Comparison of ENCODE assay signal across 14 cellular contexts in the genomic region with DNA sequence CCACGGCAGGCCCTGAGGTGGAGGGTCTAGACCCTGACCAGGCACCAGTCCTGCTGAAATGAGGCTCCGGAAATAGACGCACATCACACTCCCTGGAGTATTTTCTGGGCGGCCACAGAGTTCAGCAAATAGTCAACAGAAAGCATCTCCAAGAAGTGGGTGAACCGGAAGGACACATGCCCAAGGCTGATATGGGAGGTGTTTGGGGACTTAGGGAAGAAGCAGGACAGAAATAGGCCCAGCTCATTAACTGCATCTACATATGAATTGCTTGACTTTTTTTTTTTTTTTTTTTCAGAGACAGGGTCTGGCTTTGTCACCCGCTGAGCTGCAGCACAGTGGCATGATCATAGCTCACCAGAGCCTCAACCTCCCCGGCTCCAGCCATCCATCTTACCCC. TPM values are rescaled to one million over a fixed set of nuclear protein-coding genes. Genes with fewer than 3 reads are reported as not detected.
DNase-seq lines count a peak whose midpoint lies in the region; ATAC-seq and TF ChIP-seq lines count a peak whose summit lies in the region.
"Had no signal": no experiment of that assay in that cellular context is flagged by ENCODE, and none has a peak within 500 bp of the region (broad histone marks: within the 10 kb centered on the region; RNA-seq: fewer than 3 reads in every experiment).

No MANE protein-coding gene starts in this region.

- H4K8ac ChIP-seq in neuronal stem cell (ENCODE audit: low read depth, low read length): no peak overlapping the region

- peaks cover 26% of the 10 kb centered on the region for H3K4me1 Mint-ChIP-seq in CD14-positive monocyte
- peaks cover 61% of the 10 kb centered on the region for H3K4me1 Mint-ChIP-seq in dendritic cell treated with granulocyte-macrophage colony-stimulating factor and Interleukin-4, amounts not matched to agents 40 ng/mL and 50 ng/mL, for 4 days (ENCODE audit: low read depth)
- no peaks in the 10 kb centered on the region for H3K4me1 Mint-ChIP-seq in CD4-positive, alpha-beta T cell (ENCODE audit: low read depth)

- H2BK15ac ChIP-seq in neuronal stem cell (ENCODE audit: low read length): no peak overlapping the region

- ATAC-seq in CD4-positive, alpha-beta T cell (ENCODE audit: poor library complexity): no peak
- no peak for ATAC-seq in stimulated activated naive CD8-positive, alpha-beta T cell treated with anti-CD3 and anti-CD28 coated beads, Interleukin-15, Interleukin-2, amounts not matched to agents 100 U/mL and 50 U/mL, for 24 hours
- ATAC-seq in HG03520 (IDR thresholded peaks at IDR 0.05; ENCODE audit: unreplicated experiment): no peak

- H3K36me3 Mint-ChIP-seq in CD14-positive monocyte: no peaks in the 10 kb centered on the region
- H3K36me3 Mint-ChIP-seq in dendritic cell treated with granulocyte-macrophage colony-stimulating factor and Interleukin-4, amounts not matched to agents 40 ng/mL and 50 ng/mL, for 4 days (ENCODE audit: low read depth): peaks cover 18% of the 10 kb centered on the region
- H3K36me3 Mint-ChIP-seq in CD4-positive, alpha-beta T cell (ENCODE audit: low read depth): no peaks in the 10 kb centered on the region

- H3K27ac Mint-ChIP-seq in CD14-positive monocyte: peak overlapping the region in 5 of 7 donors; percentile 60 to 99 (median 97)
- H3K27ac Mint-ChIP-seq in dendritic cell treated with granulocyte-macrophage colony-stimulating factor and Interleukin-4, amounts not matched to agents 40 ng/mL and 50 ng/mL, for 4 days: peak overlapping the region; percentile 97
- no peak overlapping the region for H3K27ac Mint-ChIP-seq in CD4-positive, alpha-beta T cell
- H3K27ac Mint-ChIP-seq: B cell had no signal

- CTCF ChIA-PET in CD4-positive, alpha-beta T cell (lab: Charles Lee): no interaction called here

- H3K4me3 Mint-ChIP-seq in CD14-positive monocyte: no peak overlapping the region
- H3K4me3 Mint-ChIP-seq in dendritic cell treated with granulocyte-macrophage colony-stimulating factor and Interleukin-4, amounts not matched to agents 40 ng/mL and 50 ng/mL, for 4 days: no peak overlapping the region
- H3K4me3 Mint-ChIP-seq in CD4-positive, alpha-beta T cell: no peak overlapping the region

- H3K4me3 ChIP-seq in HUES48 (ENCODE audit: low read depth, low read length) (no peak overlapping the region), neuronal stem cell (ENCODE audit: low read length in 2 of 2) (no peak overlapping the region)
- H3K4me3 ChIP-seq: SJCRH30 had no signal

- no CpG with 5 or more reads among the region's 7 CpGs for WGBS in neuronal stem cell (ENCODE audit: extremely low coverage in 2 of 2, insufficient read length in 2 of 2, insufficient replicate concordance in 1 of 2), 2 donors

- no peak overlapping the region for H3K9ac ChIP-seq in HUES48 (ENCODE audit: low read depth, low read length)
- H3K9ac ChIP-seq in neuronal stem cell (ENCODE audit: low read depth, low read length, poor library complexity): no peak overlapping the region

- no peak overlapping the region for H2AK5ac ChIP-seq in neuronal stem cell (ENCODE audit: low read depth, low read length)

- H3K4me1 ChIP-seq in HUES48 (ENCODE audit: control insufficient read depth, insufficient read depth, low read length): peaks cover 24% of the 10 kb centered on the region
- peaks cover 0 to 15% of the 10 kb centered on the region in 2 donors for H3K4me1 ChIP-seq in neuronal stem cell (ENCODE audit: control insufficient read depth in 2 of 2, insufficient read depth in 1 of 2, low read depth in 1 of 2, low read length in 2 of 2)

- H2AFZ ChIP-seq in neuronal stem cell (ENCODE audit: low read length): no peak overlapping the region

- H3K27me3 ChIP-seq in HUES48 (ENCODE audit: control insufficient read depth, insufficient read depth, low read length) (no peaks in the 10 kb centered on the region), neuronal stem cell (ENCODE audit: control insufficient read depth in 3 of 3, insufficient read depth in 3 of 3, low read depth in 1 of 3, low read length in 3 of 3) (no peaks in the 10 kb centered on the region)
- H3K27me3 ChIP-seq in CD4-positive, alpha-beta T cell (ENCODE audit: control insufficient read depth, insufficient read depth, low read length): no peaks in the 10 kb centered on the region

- no peak overlapping the region for H2BK5ac ChIP-seq in neuronal stem cell (ENCODE audit: low read length)

- peaks cover 0 to 2% (median 0%) of the 10 kb centered on the region in 7 donors for H3K9me3 Mint-ChIP-seq in CD14-positive monocyte
- no peaks in the 10 kb centered on the region for H3K9me3 Mint-ChIP-seq in dendritic cell treated with granulocyte-macrophage colony-stimulating factor and Interleukin-4, amounts not matched to agents 40 ng/mL and 50 ng/mL, for 4 days
- H3K9me3 Mint-ChIP-seq in CD4-positive, alpha-beta T cell: no peaks in the 10 kb centered on the region

- H3K14ac ChIP-seq in neuronal stem cell (ENCODE audit: low read length): no peak overlapping the region

- DNase-seq in CD14-positive monocyte (ENCODE audit: low spot score) (no peak), neuronal stem cell (ENCODE audit: low spot score) (no peak), NCI-H2196 (lab: John Stamatoyannopoulos, UW; ENCODE audit: unreplicated experiment) (no peak)
- no peak for DNase-seq in CD4-positive, alpha-beta T cell
- DNase-seq in stimulated activated naive CD8-positive, alpha-beta T cell treated with anti-CD3 and anti-CD28 coated beads, Interleukin-15, Interleukin-2, amounts not matched to agents 100 U/mL and 50 U/mL, for 24 hours: no peak
- DNase-seq: activated CD4-positive, alpha-beta T cell treated with anti-CD3 and anti-CD28 coated beads, Interleukin-2, amount 50 U/mL, for 48 hours; NCI-H1092; SJCRH30; stimulated activated CD4-positive, alpha-beta T cell treated with anti-CD3 and anti-CD28 coated beads, Interleukin-4, amount 100 ng/mL, for 24 hours; T1000 had no signal

- TF ChIP-seq CTCF in CD14-positive monocyte (IDR thresholded peaks at IDR 0.05): no peak
- TF ChIP-seq CTCF in CD4-positive, alpha-beta T cell (IDR thresholded peaks at IDR 0.05): no peak

- H4K91ac ChIP-seq in neuronal stem cell (ENCODE audit: low read depth, low read length, poor library complexity): no peak overlapping the region

- H3K27ac ChIP-seq in HUES48 (ENCODE audit: low read depth, low read length): peak overlapping the region; percentile 79
- no peak overlapping the region for H3K27ac ChIP-seq in neuronal stem cell (replicated peaks; ENCODE audit: low read length)
- H3K27ac ChIP-seq in CD4-positive, alpha-beta T cell (ENCODE audit: low read depth, low read length): no peak overlapping the region
- H3K27ac ChIP-seq: SJCRH30 had no signal

- peak overlapping the region; percentile 21 for H3K18ac ChIP-seq in neuronal stem cell (ENCODE audit: low read length)

- peaks cover 0 to 11% (median 5%) of the 10 kb centered on the region in 3 donors for H3K27me3 Mint-ChIP-seq in CD14-positive monocyte (ENCODE audit: low read depth in 3 of 3)
- H3K27me3 Mint-ChIP-seq in dendritic cell treated with granulocyte-macrophage colony-stimulating factor and Interleukin-4, amounts not matched to agents 40 ng/mL and 50 ng/mL, for 4 days: peaks cover 10% of the 10 kb centered on the region
- no peaks in the 10 kb centered on the region for H3K27me3 Mint-ChIP-seq in CD4-positive, alpha-beta T cell
- H3K27me3 Mint-ChIP-seq: B cell had no signal

- intact Hi-C loops in CD14-positive monocyte (cut with micrococcal nuclease): no loop called here
- intact Hi-C loops in dendritic cell treated with granulocyte-macrophage colony-stimulating factor and Interleukin-4, amounts not matched to agents 40 ng/mL and 50 ng/mL, for 4 days (cut with micrococcal nuclease): loop anchor here (2.0 kb wide), 1 partner anchor 15 kb away; no protein-coding TSS in a partner anchor
- intact Hi-C loops in CD4-positive, alpha-beta T cell (cut with DNase I, micrococcal nuclease): no loop called here

- H2BK12ac ChIP-seq in neuronal stem cell (ENCODE audit: low read length): no peak overlapping the region

- H3K23ac ChIP-seq in neuronal stem cell (ENCODE audit: low read depth, low read length, poor library complexity): no peak overlapping the region

- H2BK120ac ChIP-seq in neuronal stem cell (ENCODE audit: low read depth, low read length): no peak overlapping the region

- POLR2A ChIA-PET in CD4-positive, alpha-beta T cell (lab: Charles Lee): interaction anchor here (0.6 kb wide), 1 partner anchor 53 kb away, joined by 4 read pairs; no protein-coding TSS in a partner anchor

- no peaks in the 10 kb centered on the region for H3K36me3 ChIP-seq in HUES48 (ENCODE audit: control insufficient read depth, insufficient read depth, low read length)
- H3K36me3 ChIP-seq in neuronal stem cell (replicated peaks in 1 of 2; ENCODE audit: control insufficient read depth in 2 of 2, insufficient read depth in 2 of 2, low read length in 2 of 2): peaks cover 0 to 7% of the 10 kb centered on the region in 2 donors
- H3K36me3 ChIP-seq: SJCRH30 had no signal

- no peak overlapping the region for H3K4me2 ChIP-seq in neuronal stem cell (ENCODE audit: insufficient read depth, low read length, poor library complexity, severe bottlenecking)

- peaks cover 9% of the 10 kb centered on the region for H3K79me1 ChIP-seq in neuronal stem cell (ENCODE audit: low read depth, low read length)

- no peak overlapping the region for H3K4ac ChIP-seq in neuronal stem cell (ENCODE audit: low read length)

- H3K9me3 ChIP-seq in HUES48 (ENCODE audit: control insufficient read depth, insufficient read depth, low read length) (no peaks in the 10 kb centered on the region), neuronal stem cell (replicated peaks in 1 of 2; ENCODE audit: control insufficient read depth in 2 of 2, insufficient read depth in 1 of 2, low read depth in 1 of 2, low read length in 2 of 2) (no peaks in the 10 kb centered on the region)
- H3K9me3 ChIP-seq in CD4-positive, alpha-beta T cell (ENCODE audit: control insufficient read depth, low read length): no peaks in the 10 kb centered on the region
- H3K9me3 ChIP-seq: SJCRH30 had no signal

RNA-seq across cellular contexts. Expression of a gene that starts 36.5 kb away (rescaled TPM):
- 1 to 10 TPM in 1 of 2 donors, under 1 TPM in 1; 0.56 to 1.1 TPM for polyA plus RNA-seq in CD14-positive monocyte
- polyA plus RNA-seq in neuronal stem cell (2013, experiment 1 of 2): 2.3 TPM
- 6.1 TPM for polyA plus RNA-seq in neuronal stem cell (2013, experiment 2 of 2)
- 1 to 10 TPM; 2.1 to 5.1 TPM for total RNA-seq in CD4-positive, alpha-beta T cell
- total RNA-seq: SJCRH30 had no signal
